ENCODE assay signal across 12 cellular contexts in the genomic region with DNA sequence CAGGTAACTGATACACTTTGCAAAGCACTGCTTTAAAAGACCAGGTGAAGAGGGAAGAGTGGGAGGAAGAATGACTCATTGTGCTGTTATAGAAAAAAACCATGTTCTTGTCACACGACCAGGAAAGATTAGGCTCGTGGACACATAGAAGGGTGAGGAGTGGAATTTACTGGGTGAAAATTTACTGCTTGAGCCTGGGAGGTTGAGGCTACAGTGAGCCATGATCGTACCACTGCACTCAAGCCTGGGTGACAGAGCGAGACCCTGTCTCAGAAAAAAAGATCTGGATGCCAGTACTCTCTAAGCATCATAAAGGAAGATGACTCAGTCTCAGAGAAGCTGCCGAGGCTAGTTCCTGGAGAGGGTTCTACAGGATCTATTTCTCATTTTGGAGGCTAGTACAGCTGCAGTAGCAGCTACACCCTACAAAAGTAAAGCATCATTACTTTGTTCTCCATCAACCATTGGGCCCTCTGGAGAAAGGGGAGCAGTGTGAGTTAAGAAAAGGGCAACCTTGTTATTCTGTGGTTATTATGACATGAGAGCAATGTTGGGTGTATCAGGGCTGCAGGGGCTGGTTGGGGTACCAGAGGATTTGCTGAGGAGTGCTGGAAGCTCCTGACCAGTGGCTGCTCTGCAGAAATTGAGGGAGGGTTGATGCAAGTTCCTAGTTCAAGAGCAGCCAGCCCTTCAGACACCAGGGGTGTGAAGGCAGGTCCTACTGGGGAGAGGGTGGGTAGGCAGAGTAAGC.
A peak's percentile ranks its signal among the peaks of the same experiment; 100 is the strongest.
DNase-seq lines count a peak whose midpoint lies in the region; ATAC-seq and TF ChIP-seq lines count a peak whose summit lies in the region.
"Had no signal": no experiment of that assay in that cellular context is flagged by ENCODE, and none has a peak within 500 bp of the region (broad histone marks: within the 10 kb centered on the region; RNA-seq: fewer than 3 reads in every experiment).

No MANE protein-coding gene starts in this region.

- H3K23ac ChIP-seq in H9 (ENCODE audit: insufficient read length, low read depth, low read length), result no peak overlapping the region

- peaks cover 6% of the 10 kb centered on the region; the same call in 1 of the 2 replicates for H3K4me1 ChIP-seq in H9 (ENCODE audit: insufficient read depth, low read length)

- H2AFZ ChIP-seq in H9 (ENCODE audit: low read length), result no peak overlapping the region

- no peaks in the 10 kb centered on the region for H3K27me3 ChIP-seq in H9 (ENCODE audit: insufficient read depth, low read length)
- H3K27me3 ChIP-seq: right lobe of liver, tibial nerve had no signal

- WGBS in H9 (ENCODE audit: extremely low coverage, insufficient read length, low lambda C conversion rate), result no CpG with 5 or more reads among the region's 5 CpGs

- H2BK120ac ChIP-seq in H9 (ENCODE audit: low read depth, low read length, poor library complexity, severe bottlenecking), result no peak overlapping the region

- no peak overlapping the region for H4K8ac ChIP-seq in H9 (replicated peaks; ENCODE audit: insufficient read length, low read depth, low read length)

- H3K27ac Mint-ChIP-seq in H9 (peak overlapping the region; percentile 71 to 95 (median 86); a peak in 6 of 7 replicates), T-helper 17 cell (peak overlapping the region; percentile 96)

- no peak overlapping the region for H3K4ac ChIP-seq in H9 (ENCODE audit: low read depth, low read length)

- no peak overlapping the region for H3K4me3 ChIP-seq in choroid plexus epithelial cell (ENCODE audit: low read depth, low read length)
- H3K4me3 ChIP-seq: right lobe of liver, tibial nerve had no signal

- H3K27me3 Mint-ChIP-seq in H9 (ENCODE audit: low read depth) (no peaks in the 10 kb centered on the region), T-helper 17 cell (no peaks in the 10 kb centered on the region)

- no peak overlapping the region for H3K18ac ChIP-seq in H9 (ENCODE audit: insufficient read length, low read depth, low read length)

- H3K4me1 Mint-ChIP-seq in H9 (peaks cover 30% of the 10 kb centered on the region in 2 experiments), T-helper 17 cell (peaks cover 29% of the 10 kb centered on the region)

- no peak overlapping the region for H2AK5ac ChIP-seq in H9 (ENCODE audit: insufficient read length, low read length)

- DNase-seq in H9 (no peak), T-helper 17 cell (no peak), choroid plexus epithelial cell (ENCODE audit: low read depth) (peak; percentile 45), renal cortical epithelial cell (ENCODE audit: low read depth) (peak; percentile 79), NCI-H1694 (lab: John Stamatoyannopoulos, UW) (no peak), NCI-H2227 treated with DMSO at 0.1 percent for 48 hours (lab: John Stamatoyannopoulos, UW) (no peak)
- DNase-seq: glutamatergic neuron, NCI-H446 treated with DMSO at 0.1 percent for 48 hours, right lobe of liver had no signal

- H3K79me1 ChIP-seq in H9 (ENCODE audit: insufficient read depth, low read depth, low read length, poor library complexity, severe bottlenecking), result no peaks in the 10 kb centered on the region

- H3K27ac ChIP-seq in H9 (ENCODE audit: insufficient read length, low read depth, low read length), result no peak overlapping the region
- H3K27ac ChIP-seq: right lobe of liver, tibial nerve had no signal

- no peak overlapping the region for H3K4me3 Mint-ChIP-seq in H9
- H3K4me3 Mint-ChIP-seq in T-helper 17 cell, result peak overlapping the region; percentile 88

- H4K20me1 ChIP-seq in H9 (ENCODE audit: control insufficient read depth, insufficient read depth, insufficient read length), result no peaks in the 10 kb centered on the region

- no peaks in the 10 kb centered on the region for H3K9me3 ChIP-seq in H9 (ENCODE audit: control insufficient read depth, low read depth, low read length)
- H3K9me3 ChIP-seq in T-helper 17 cell (ENCODE audit: control insufficient read depth, low read length, poor library complexity, severe bottlenecking), result no peaks in the 10 kb centered on the region
- H3K9me3 ChIP-seq: right lobe of liver, tibial nerve had no signal

- peaks cover 0 to 2% (median 0%) of the 10 kb centered on the region in 3 experiments; a peak in 2 of 7 replicates for H3K36me3 Mint-ChIP-seq in H9 (ENCODE audit: insufficient read depth in 1 of 3, low read depth in 3 of 3)
- no peaks in the 10 kb centered on the region for H3K36me3 Mint-ChIP-seq in T-helper 17 cell (ENCODE audit: low read depth)

- H4K91ac ChIP-seq in H9 (ENCODE audit: insufficient read length, low read depth, low read length), result no peak overlapping the region

- H2BK20ac ChIP-seq in H9 (ENCODE audit: low read depth, low read length, poor library complexity, severe bottlenecking), result no peak overlapping the region

- no peak for TF ChIP-seq CTCF in H9 (conservative IDR thresholded peaks at IDR 0.05)
- TF ChIP-seq CTCF in choroid plexus epithelial cell (conservative IDR thresholded peaks at IDR 0.05; ENCODE audit: low read depth, low read length), result no peak

- H2BK15ac ChIP-seq in H9 (ENCODE audit: low read depth, low read length), result no peak overlapping the region

- ATAC-seq in T-helper 17 cell, result peak; percentile 77
- ATAC-seq in HG02759 (IDR thresholded peaks at IDR 0.05; ENCODE audit: unreplicated experiment), result no peak
- ATAC-seq in GM19324 (IDR thresholded peaks at IDR 0.05; ENCODE audit: low FRiP score, unreplicated experiment), result no peak

- no peak overlapping the region for H3K14ac ChIP-seq in H9 (ENCODE audit: insufficient read depth, low read length)

- no peak overlapping the region for H3K56ac ChIP-seq in H9 (ENCODE audit: insufficient read length, low read depth, low read length)

- no peak overlapping the region for H4K5ac ChIP-seq in H9 (ENCODE audit: insufficient read length, low read depth, low read length)

- no peak overlapping the region for H3T11ph ChIP-seq in H9 (ENCODE audit: low read length)

- no peak overlapping the region for H3K4me2 ChIP-seq in H9 (ENCODE audit: insufficient read depth, insufficient read length, low read length)

- H2BK12ac ChIP-seq in H9 (ENCODE audit: insufficient read length, low read depth, low read length), result no peak overlapping the region

- H3K23me2 ChIP-seq in H9 (ENCODE audit: insufficient read length, low read depth, low read length, poor library complexity, severe bottlenecking), result no peaks in the 10 kb centered on the region

- H3K9me3 Mint-ChIP-seq in H9, result no peaks in the 10 kb centered on the region

- H3K79me2 ChIP-seq in H9 (ENCODE audit: insufficient read depth, low read length), result no peaks in the 10 kb centered on the region

- no peak overlapping the region for H3K9ac ChIP-seq in H9 (ENCODE audit: extremely low read depth, insufficient read length, low read length)

- H2BK5ac ChIP-seq in H9 (ENCODE audit: insufficient read length, low read length), result no peak overlapping the region

Comparison
In these comparisons a context has a peak if more than half of its experiments do, and no peak if none do; other contexts are left out.
1. DNase-seq: peak in choroid plexus epithelial cell (single experiment) and renal cortical epithelial cell (single experiment); none in H9 (single experiment), T-helper 17 cell (0 of 3), NCI-H1694 (single experiment) and NCI-H2227 treated with DMSO at 0.1 percent for 48 hours (single experiment).